ENCODE assay signal across 9 cellular contexts in genomic region chr13:77002590-77003190, GRCh38. TPM values are rescaled to one million over a fixed set of nuclear protein-coding genes. Genes with fewer than 3 reads are reported as not detected.
A peak's percentile ranks its signal among the peaks of the same experiment; 100 is the strongest.
DNase-seq lines count a peak whose midpoint lies in the region; FAIRE-seq and TF ChIP-seq lines count a peak whose summit lies in the region.
"Had no signal": no experiment of that assay in that cellular context is flagged by ENCODE, and none has a peak within 500 bp of the region (broad histone marks: within the 10 kb centered on the region; RNA-seq: fewer than 3 reads in every experiment).

No MANE protein-coding gene starts in this region.

- peak; percentile 75 to 81 for TF ChIP-seq RAD21 in liver (IDR thresholded peaks at IDR 0.05)

- TF ChIP-seq CTCF in liver (IDR thresholded peaks at IDR 0.05; ENCODE audit: low read depth, low read length, missing input control): peak; percentile 56
- peak in 2 of 4 experiments; percentile 43 to 60 for TF ChIP-seq CTCF in prostate gland (IDR thresholded peaks at IDR 0.05)

- peak; percentile 95 for FAIRE-seq in G401.6 (lab: Jason Lieb, UNC)

- H3K9ac ChIP-seq in liver (ENCODE audit: low read depth in 1 of 2, low read length in 2 of 2): no peak overlapping the region

- H3K36me3 ChIP-seq in liver (ENCODE audit: control insufficient read depth in 4 of 4, insufficient read depth in 3 of 4, low read depth in 1 of 4, low read length in 3 of 4) (peaks cover 0 to 12% (median 7%) of the 10 kb centered on the region in 4 donors), prostate gland (no peaks in the 10 kb centered on the region)

- H3K4me3 ChIP-seq in liver (ENCODE audit: low read depth in 1 of 3, low read length in 3 of 3) (no peak overlapping the region), prostate gland (no peak overlapping the region)

- H3K4me1 ChIP-seq in liver (ENCODE audit: control insufficient read depth in 4 of 4, insufficient read depth in 4 of 4, low read length in 3 of 4): peaks cover 3 to 24% (median 17%) of the 10 kb centered on the region in 4 donors
- H3K4me1 ChIP-seq in prostate gland (replicated peaks): no peaks in the 10 kb centered on the region

- H3K27me3 ChIP-seq in liver (ENCODE audit: control insufficient read depth in 4 of 4, insufficient read depth in 4 of 4, low read length in 3 of 4) (no peaks in the 10 kb centered on the region), prostate gland (replicated peaks; ENCODE audit: insufficient read depth) (no peaks in the 10 kb centered on the region)

- intact Hi-C loops in prostate gland (cut with DNase I): no loop called here

- peak; percentile 56 to 71 for DNase-seq in Kasumi-1 (lab: John Stamatoyannopoulos, UW)
- DNase-seq in astrocyte of the hippocampus (ENCODE audit: low read depth, low spot score): peak; percentile 50
- DNase-seq in stimulated activated CD4-positive, alpha-beta T cell treated with anti-CD3 and anti-CD28 coated beads, Interleukin-12 subunit alpha, Interleukin-12 subunit beta, amount 100 ng/mL, for 4 hours: no peak
- DNase-seq in activated CD4-positive, alpha-beta T cell treated with anti-CD3 and anti-CD28 coated beads for 48 hours: no peak
- no peak for DNase-seq in prostate gland (ENCODE audit: low spot score)

- WGBS in liver: 63% methylated on average over 7 of the region's 7 CpGs
- 60% methylated on average over 7 of the region's 7 CpGs for WGBS in prostate gland

- H3K9me3 ChIP-seq in liver (ENCODE audit: control insufficient read depth in 4 of 4, low read length in 3 of 4) (no peaks in the 10 kb centered on the region), prostate gland (no peaks in the 10 kb centered on the region)

- no peak overlapping the region for H3K27ac ChIP-seq in liver (ENCODE audit: low read depth in 1 of 2, low read length in 2 of 2)
- H3K27ac ChIP-seq in prostate gland: no peak overlapping the region

- TF ChIP-seq POLR2A in prostate gland (IDR thresholded peaks at IDR 0.05): no peak

TF ChIP-seq in liver, 16 proteins besides CTCF, POLR2A, EP300 and RAD21:
- TF ChIP-seq GABPA (IDR thresholded peaks at IDR 0.05 in 1 of 2, conservative IDR thresholded peaks at IDR 0.05 in 1 of 2) (no peak), JUND (IDR thresholded peaks at IDR 0.05) (no peak), MAX (IDR thresholded peaks at IDR 0.05) (no peak), HNF4G (IDR thresholded peaks at IDR 0.05) (no peak), REST (IDR thresholded peaks at IDR 0.05) (no peak)
- TF ChIP-seq, protein P1, sequence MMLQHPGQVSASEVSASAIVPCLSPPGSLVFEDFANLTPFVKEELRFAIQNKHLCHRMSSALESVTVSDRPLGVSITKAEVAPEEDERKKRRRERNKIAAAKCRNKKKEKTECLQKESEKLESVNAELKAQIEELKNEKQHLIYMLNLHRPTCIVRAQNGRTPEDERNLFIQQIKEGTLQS (IDR thresholded peaks at IDR 0.05): no peak

RNA-seq across cellular contexts. Expression of gene CLN5, which starts 10.8 kb away (rescaled TPM):
- 10 to 100 TPM; 17.6 to 18.2 TPM for total RNA-seq in liver
- 10 to 100 TPM; 11.6 to 12.0 TPM for polyA plus RNA-seq in liver
- 10 to 100 TPM; 27.1 to 34.3 TPM for total RNA-seq in prostate gland

RNA-seq across cellular contexts. Expression of gene FBXL3, which starts 24.3 kb away (rescaled TPM):
- total RNA-seq in liver (10 to 100 TPM; 42.5 to 60.4 TPM), prostate gland (100 to 1,000 TPM in 1 of 2 donors, 10 to 100 TPM in 1; 85.6 to 113 TPM)
- 10 to 100 TPM; 10.2 to 13.6 TPM for polyA plus RNA-seq in liver

RNA-seq across cellular contexts. Expression of gene ACOD1, which starts 54.4 kb away (rescaled TPM):
- total RNA-seq in liver: under 1 TPM in 1 of 2 donors, not detected in 1; 0.08 TPM
- polyA plus RNA-seq in liver: not detected
- not detected for total RNA-seq in prostate gland
- total RNA-seq: skeletal muscle tissue; T-helper 2 cell treated with Interferon-gamma antibody and Interleukin-4, amounts not matched to agents 100 ng/mL and 5 ng/mL, for 36 hours had no signal

Comparison
In these comparisons a context has a peak if more than half of its experiments do, and no peak if none do; other contexts are left out.
1. DNase-seq: peak in Kasumi-1 (2 of 2) and astrocyte of the hippocampus (single experiment); none in stimulated activated CD4-positive, alpha-beta T cell treated with anti-CD3 and anti-CD28 coated beads, Interleukin-12 subunit alpha, Interleukin-12 subunit beta, amount 100 ng/mL, for 4 hours (single experiment), activated CD4-positive, alpha-beta T cell treated with anti-CD3 and anti-CD28 coated beads for 48 hours (single experiment) and prostate gland (single experiment).